ENCODE assay signal across 8 cellular contexts in the genomic region with DNA sequence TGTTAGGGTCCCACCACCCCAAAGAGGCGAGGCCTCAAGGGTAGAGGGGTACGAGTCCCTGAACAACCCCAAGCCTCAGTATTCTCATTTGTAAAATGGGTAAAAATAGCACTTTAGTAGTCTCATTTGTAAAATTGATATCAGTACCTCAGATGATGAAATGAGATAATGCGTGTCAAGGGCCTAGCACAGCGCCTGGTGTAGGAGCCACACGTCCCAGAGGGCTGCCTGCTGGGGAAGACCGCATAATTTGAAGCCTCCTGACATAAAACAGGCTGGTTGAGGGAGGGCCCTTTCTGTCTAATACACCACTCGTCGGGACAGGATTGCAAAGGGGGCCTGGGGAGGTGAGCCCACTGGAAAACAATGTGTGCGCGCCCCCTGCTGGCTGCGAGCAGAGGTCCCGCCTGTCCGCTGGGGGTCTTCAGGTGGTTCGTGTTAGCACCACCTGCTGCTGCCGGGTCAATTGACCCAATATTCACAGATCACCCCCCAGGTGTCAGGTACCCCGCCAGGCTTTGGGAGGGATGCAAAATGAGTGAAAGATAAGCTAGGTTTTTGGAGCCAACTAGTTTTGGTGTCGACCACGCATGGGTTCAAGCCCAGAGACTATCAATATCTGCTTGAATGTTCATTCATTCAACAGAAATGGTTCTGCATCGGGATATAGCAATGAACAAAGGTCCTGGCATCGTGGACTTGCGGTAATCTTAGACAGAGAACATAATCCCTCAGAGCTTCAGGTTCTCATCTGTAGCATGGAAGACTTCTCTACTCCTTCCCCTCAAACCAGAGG. TPM values are rescaled to one million over a fixed set of nuclear protein-coding genes. Genes with fewer than 3 reads are reported as not detected.
DNase-seq lines count a peak whose midpoint lies in the region; ATAC-seq and TF ChIP-seq lines count a peak whose summit lies in the region.

No MANE protein-coding gene starts in this region.

- peak; percentile 67 for ATAC-seq in GM18511 (IDR thresholded peaks at IDR 0.05; ENCODE audit: unreplicated experiment)
- ATAC-seq in left lobe of liver, result peak; percentile 63
- ATAC-seq in GM19035 (IDR thresholded peaks at IDR 0.05; ENCODE audit: unreplicated experiment), result no peak

- H3K4me3 ChIP-seq in LNCaP clone FGC (ENCODE audit: low read depth, low read length) (no peak overlapping the region), cardiac fibroblast (replicated peaks in 1 of 2; ENCODE audit: low read depth in 2 of 2, low read length in 2 of 2) (no peak overlapping the region)

- DNase-seq in LNCaP clone FGC (ENCODE audit: low read depth) (no peak), cardiac fibroblast (ENCODE audit: low read depth in 2 of 2) (peak; percentile 76 to 89), left lobe of liver (ENCODE audit: low spot score) (peak; percentile 69), HK-2 (ENCODE audit: unreplicated experiment) (no peak)
- peak; percentile 54 for DNase-seq in activated CD4-positive, CD25-positive, alpha-beta regulatory T cell treated with anti-CD3 and anti-CD28 coated beads, Interleukin-2, amount 50 U/mL, for 16 hours (ENCODE audit: low read depth, low spot score)
- DNase-seq in stimulated activated CD4-positive, alpha-beta T cell treated with anti-CD3 and anti-CD28 coated beads, TNF-alpha, amount 100 ng/mL, for 4 hours (ENCODE audit: low read depth in 3 of 3), result peak; percentile 64 to 74 (median 65)

- TF ChIP-seq CTCF in LNCaP clone FGC (IDR thresholded peaks at IDR 0.05; ENCODE audit: control insufficient read depth, extremely low read depth, insufficient read depth) (peak; percentile 11; the same call in 1 of the 2 replicates), cardiac fibroblast (IDR thresholded peaks at IDR 0.05; ENCODE audit: low read depth, low read length) (peak; percentile 92)

RNA-seq across cellular contexts. Expression of gene IRF2BPL, which starts 24.7 kb away (rescaled TPM):
- total RNA-seq in left lobe of liver, result 18.1 TPM

RNA-seq across cellular contexts. Expression of gene CIPC, which starts 44.8 kb away (rescaled TPM):
- total RNA-seq in left lobe of liver, result 11.8 TPM

Comparison
In these comparisons a context has a peak if more than half of its experiments do, and no peak if none do; other contexts are left out.
1. DNase-seq: peak in activated CD4-positive, CD25-positive, alpha-beta regulatory T cell treated with anti-CD3 and anti-CD28 coated beads, Interleukin-2, amount 50 U/mL, for 16 hours (single experiment), cardiac fibroblast (2 of 2), left lobe of liver (single experiment) and stimulated activated CD4-positive, alpha-beta T cell treated with anti-CD3 and anti-CD28 coated beads, TNF-alpha, amount 100 ng/mL, for 4 hours (3 of 3); none in LNCaP clone FGC (single experiment) and HK-2 (single experiment).